In the genomic region with DNA sequence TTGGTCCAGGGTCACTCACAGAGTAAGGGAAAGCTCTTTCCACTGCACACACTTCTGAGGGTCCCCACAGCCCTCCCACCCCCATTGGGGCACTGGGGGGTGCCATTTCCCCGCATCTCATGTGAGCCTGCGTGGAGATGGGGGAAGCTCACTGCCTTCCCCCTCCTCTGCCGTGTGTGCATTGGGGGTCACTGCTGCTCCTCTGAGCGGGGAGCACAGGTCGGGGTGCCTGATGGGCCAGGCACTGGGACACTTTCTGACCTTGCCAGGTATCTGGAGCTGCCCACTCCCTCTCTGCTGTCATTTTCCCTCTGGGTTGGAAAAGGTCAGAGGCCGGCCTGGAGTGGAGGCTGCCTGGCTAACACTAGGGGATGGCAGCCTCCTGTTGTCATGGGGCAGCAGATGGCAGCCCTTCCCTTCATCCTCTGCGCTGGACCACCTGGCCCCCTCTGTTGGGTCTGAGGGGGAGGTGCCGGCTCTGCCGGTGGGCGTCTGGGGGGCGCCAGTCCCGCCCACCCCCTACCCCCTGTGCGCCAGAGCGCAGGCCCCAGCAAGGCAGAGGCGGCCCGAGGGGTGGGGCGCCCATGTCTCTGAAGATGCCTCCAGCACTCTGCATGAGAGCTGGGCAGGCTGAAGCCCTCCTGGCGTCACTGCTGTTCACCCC, we compare ENCODE assay signal across 8 cellular contexts. TPM values are rescaled to one million over a fixed set of nuclear protein-coding genes. Genes with fewer than 3 reads are reported as not detected.
DNase-seq lines count a peak whose midpoint lies in the region; ATAC-seq and TF ChIP-seq lines count a peak whose summit lies in the region.

No MANE protein-coding gene starts in this region.

- H3K9me3 ChIP-seq in fibroblast of lung (ENCODE audit: control insufficient read depth, insufficient read depth, low read depth, low read length) (no peaks in the 10 kb centered on the region), PC-9 (ENCODE audit: insufficient read depth, low read depth) (no peaks in the 10 kb centered on the region)

- H3K27ac Mint-ChIP-seq in stimulated activated effector memory CD8-positive, alpha-beta T cell treated with anti-CD3 and anti-CD28 coated beads, Interleukin-12 subunit alpha, Interleukin-12 subunit beta, amount 100 ng/mL, for 72 hours: no peak overlapping the region

- POLR2A ChIA-PET in PC-9 (lab: Charles Lee; ENCODE audit: unreplicated experiment): no interaction called here

- H3K27ac ChIP-seq in fibroblast of lung (ENCODE audit: insufficient read depth, low read length): peak overlapping the region; percentile 79
- H3K27ac ChIP-seq in PC-9: no peak overlapping the region

- H3K36me3 Mint-ChIP-seq in stimulated activated effector memory CD8-positive, alpha-beta T cell treated with anti-CD3 and anti-CD28 coated beads, Interleukin-12 subunit alpha, Interleukin-12 subunit beta, amount 100 ng/mL, for 72 hours: peaks cover 29% of the 10 kb centered on the region

- H3K4me3 ChIP-seq in HFF-Myc (replicated peaks; ENCODE audit: low read depth, low read length) (peak overlapping the region; percentile 13; the same call in 1 of the 2 replicates), fibroblast of lung (replicated peaks in 1 of 4; ENCODE audit: control extremely low read depth in 1 of 4, insufficient read depth in 1 of 4, low read depth in 3 of 4, low read length in 4 of 4) (no peak overlapping the region), PC-9 (no peak overlapping the region)

- no peaks in the 10 kb centered on the region for H3K9me2 ChIP-seq in PC-9 (ENCODE audit: insufficient read depth)

- peaks cover 8% of the 10 kb centered on the region; the same call in 1 of the 2 replicates for H3F3A ChIP-seq in PC-9 (ENCODE audit: insufficient read depth, low read depth)

- H3K4me2 ChIP-seq in fibroblast of lung (ENCODE audit: extremely low read depth, insufficient read depth, low read length) (peak overlapping the region; percentile 59), PC-9 (no peak overlapping the region)

- H3K9me3 Mint-ChIP-seq in stimulated activated effector memory CD8-positive, alpha-beta T cell treated with anti-CD3 and anti-CD28 coated beads, Interleukin-12 subunit alpha, Interleukin-12 subunit beta, amount 100 ng/mL, for 72 hours: no peaks in the 10 kb centered on the region

- H3K27me3 ChIP-seq in fibroblast of lung (ENCODE audit: control insufficient read depth, insufficient read depth, low read length) (no peaks in the 10 kb centered on the region), PC-9 (ENCODE audit: insufficient read depth, low read depth) (no peaks in the 10 kb centered on the region)

- H3K36me3 ChIP-seq in fibroblast of lung (ENCODE audit: control insufficient read depth, insufficient read depth, low read length): peaks cover 9% of the 10 kb centered on the region
- no peaks in the 10 kb centered on the region for H3K36me3 ChIP-seq in PC-9 (ENCODE audit: low read depth)

- peak; percentile 58 for ATAC-seq in stimulated activated effector memory CD8-positive, alpha-beta T cell treated with anti-CD3 and anti-CD28 coated beads, Interleukin-12 subunit alpha, Interleukin-12 subunit beta, amount 100 ng/mL, for 72 hours
- ATAC-seq in HG02588 (IDR thresholded peaks at IDR 0.05; ENCODE audit: unreplicated experiment): no peak

- H3K4me3 Mint-ChIP-seq in stimulated activated effector memory CD8-positive, alpha-beta T cell treated with anti-CD3 and anti-CD28 coated beads, Interleukin-12 subunit alpha, Interleukin-12 subunit beta, amount 100 ng/mL, for 72 hours: peak overlapping the region; percentile 44

- H3K79me2 ChIP-seq in fibroblast of lung (ENCODE audit: control insufficient read depth, insufficient read depth, low read length) (peaks cover 38% of the 10 kb centered on the region), PC-9 (ENCODE audit: low read depth) (peaks cover 10% of the 10 kb centered on the region; the same call in 1 of the 2 replicates)

- peak overlapping the region; percentile 80 for H3K9ac ChIP-seq in fibroblast of lung (ENCODE audit: insufficient read depth, low read length)

- no peak for TF ChIP-seq CTCF in HFF-Myc (IDR thresholded peaks at IDR 0.05; ENCODE audit: low read depth, low read length, missing control alignments)
- TF ChIP-seq CTCF in fibroblast of lung (conservative IDR thresholded peaks at IDR 0.05 in 1 of 2, IDR thresholded peaks at IDR 0.05 in 1 of 2; ENCODE audit: low read depth in 1 of 2, low read length in 2 of 2): no peak
- TF ChIP-seq CTCF in PC-9 (conservative IDR thresholded peaks at IDR 0.05): no peak

- no TSS peak for BruUV-seq in PC-9 (replicated peaks; lab: Mats Ljungman, UMichigan)

- H3K4me1 Mint-ChIP-seq in stimulated activated effector memory CD8-positive, alpha-beta T cell treated with anti-CD3 and anti-CD28 coated beads, Interleukin-12 subunit alpha, Interleukin-12 subunit beta, amount 100 ng/mL, for 72 hours: peaks cover 52% of the 10 kb centered on the region

- CTCF ChIA-PET in PC-9 (lab: Charles Lee): no interaction called here

- DNase-seq in HFF-Myc (ENCODE audit: extremely low read depth, low read depth): no peak
- peak; percentile 57 for DNase-seq in NCI-H82 treated with DMSO at 0.1 percent for 48 hours (lab: John Stamatoyannopoulos, UW; ENCODE audit: unreplicated experiment)
- DNase-seq in fibroblast of lung (ENCODE audit: low read depth in 2 of 2): no peak
- no peak for DNase-seq in stimulated activated effector memory CD8-positive, alpha-beta T cell treated with anti-CD3 and anti-CD28 coated beads, Interleukin-12 subunit alpha, Interleukin-12 subunit beta, amount 100 ng/mL, for 72 hours (ENCODE audit: low spot score in 2 of 2)
- DNase-seq in Kasumi-1 (lab: John Stamatoyannopoulos, UW): no peak
- DNase-seq in PC-9: no peak
- DNase-seq in HPDE6-E6E7 (ENCODE audit: extremely low spot score): no peak

- no peaks in the 10 kb centered on the region for H4K20me1 ChIP-seq in fibroblast of lung (ENCODE audit: control insufficient read depth, extremely low read depth, insufficient read depth, low read length)
- H4K20me1 ChIP-seq in PC-9 (ENCODE audit: insufficient read depth): peaks cover 31% of the 10 kb centered on the region

- H3K4me1 ChIP-seq in fibroblast of lung (ENCODE audit: control insufficient read depth, extremely low read depth, insufficient read depth, low read length): peaks cover 34% of the 10 kb centered on the region
- no peaks in the 10 kb centered on the region for H3K4me1 ChIP-seq in PC-9 (replicated peaks; ENCODE audit: insufficient read depth)

- intact Hi-C loops in PC-9 (cut with micrococcal nuclease; ENCODE audit: unreplicated experiment): no loop called here

- H2AFZ ChIP-seq in fibroblast of lung (ENCODE audit: low read length) (no peak overlapping the region), PC-9 (no peak overlapping the region)

RNA-seq across cellular contexts. Expression of a gene that starts 9.1 kb away (rescaled TPM):
- 58.6 and 76.5 TPM in 2 replicates for total RNA-seq in fibroblast of lung
- 12.8 and 16.5 TPM in 2 replicates for polyA plus RNA-seq in fibroblast of lung
- polyA plus RNA-seq in fibroblast of lung (2012): 42.1 and 59.3 TPM in 2 replicates
- 11.0 and 12.0 TPM in 2 replicates for polyA minus RNA-seq in fibroblast of lung (ENCODE audit: low replicate concordance)
- total RNA-seq in PC-9 (2021): 56.6 and 65.2 TPM in 2 replicates

RNA-seq across cellular contexts. Expression of a gene that starts 9.6 kb away (rescaled TPM):
- total RNA-seq in fibroblast of lung (25.6 and 37.8 TPM in 2 replicates), PC-9 (2021) (129 and 142 TPM in 2 replicates)
- polyA plus RNA-seq in fibroblast of lung: 8.3 and 10.3 TPM in 2 replicates
- polyA plus RNA-seq in fibroblast of lung (2012): 21.1 and 21.6 TPM in 2 replicates
- polyA minus RNA-seq in fibroblast of lung (ENCODE audit: low replicate concordance): 15.9 and 21.9 TPM in 2 replicates

RNA-seq across cellular contexts. Expression of a gene that starts 30.9 kb away (rescaled TPM):
- 1.2 and 4.6 TPM in 2 replicates for total RNA-seq in fibroblast of lung
- polyA plus RNA-seq in fibroblast of lung: 0.10 and 0.25 TPM in 2 replicates
- polyA plus RNA-seq in fibroblast of lung (2012): 0.08 and 0.25 TPM in 2 replicates
- polyA minus RNA-seq in fibroblast of lung (ENCODE audit: low replicate concordance): not detected in 2 replicates
- not detected in 2 replicates for total RNA-seq in PC-9 (2021)

RNA-seq across cellular contexts. Expression of a gene that starts 42.3 kb away (rescaled TPM):
- total RNA-seq in fibroblast of lung (140 and 210 TPM in 2 replicates), PC-9 (2021) (15.1 and 17.2 TPM in 2 replicates)
- polyA plus RNA-seq in fibroblast of lung: 8.6 and 24.3 TPM in 2 replicates
- polyA plus RNA-seq in fibroblast of lung (2012): 17.4 and 56.4 TPM in 2 replicates
- 3.7 and 10.3 TPM in 2 replicates for polyA minus RNA-seq in fibroblast of lung (ENCODE audit: low replicate concordance)
